In the genomic region with DNA sequence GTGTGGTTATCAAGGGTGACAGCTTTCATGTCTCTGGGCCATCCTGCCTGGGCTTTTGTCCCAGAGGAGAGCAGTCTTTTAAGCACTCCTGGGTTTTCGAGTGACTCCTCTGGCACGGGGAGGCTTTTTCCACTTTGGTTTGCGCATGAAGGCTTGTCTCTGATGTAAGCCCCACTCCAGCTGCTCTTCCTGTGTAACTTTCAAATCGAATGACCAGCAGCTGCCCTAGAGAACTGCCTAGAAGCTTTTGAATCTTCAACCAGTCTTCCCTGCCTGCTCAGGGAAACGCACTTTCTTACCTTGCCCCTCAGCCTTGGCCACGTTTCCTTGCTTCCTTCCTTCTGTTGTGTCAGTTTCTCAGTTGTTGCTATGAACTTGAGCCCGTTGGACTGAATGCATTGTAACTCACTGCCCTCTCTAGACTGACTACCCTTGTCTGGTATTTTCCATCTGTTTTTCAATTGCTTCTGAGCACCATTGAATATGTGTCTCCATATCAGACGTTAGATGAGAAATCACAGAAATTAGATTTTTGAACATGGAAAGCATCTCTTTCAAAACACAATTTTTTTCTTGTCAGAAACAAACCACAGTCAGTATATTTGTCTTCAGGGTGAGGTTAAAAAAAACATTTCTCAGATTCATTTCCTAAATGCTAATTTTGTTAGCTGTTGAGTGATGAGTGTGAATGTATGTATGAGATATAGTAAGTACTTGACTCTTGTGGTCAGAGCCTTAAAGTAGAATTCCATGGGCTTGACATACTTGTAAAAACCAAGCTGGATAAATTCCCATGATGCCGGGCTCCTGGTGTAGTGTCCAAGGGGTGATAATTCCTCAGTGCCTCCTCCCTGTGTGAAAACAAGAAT, we compare ENCODE assay signal across 1 cellular context.
A peak's percentile ranks its signal among the peaks of the same experiment; 100 is the strongest.
TF ChIP-seq lines count a peak whose summit lies in the region.

No MANE protein-coding gene starts in this region.

TF ChIP-seq in SK-N-SH, 30 proteins besides CTCF, POLR2A, EP300 and RAD21 (continued from another document):
- TF ChIP-seq, protein P1, sequence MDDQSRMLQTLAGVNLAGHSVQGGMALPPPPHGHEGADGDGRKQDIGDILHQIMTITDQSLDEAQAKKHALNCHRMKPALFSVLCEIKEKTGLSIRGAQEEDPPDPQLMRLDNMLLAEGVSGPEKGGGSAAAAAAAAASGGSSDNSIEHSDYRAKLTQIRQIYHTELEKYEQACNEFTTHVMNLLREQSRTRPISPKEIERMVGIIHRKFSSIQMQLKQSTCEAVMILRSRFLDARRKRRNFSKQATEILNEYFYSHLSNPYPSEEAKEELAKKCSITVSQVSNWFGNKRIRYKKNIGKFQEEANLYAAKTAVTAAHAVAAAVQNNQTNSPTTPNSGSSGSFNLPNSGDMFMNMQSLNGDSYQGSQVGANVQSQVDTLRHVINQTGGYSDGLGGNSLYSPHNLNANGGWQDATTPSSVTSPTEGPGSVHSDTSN (IDR thresholded peaks at IDR 0.05): no peak
- TF ChIP-seq IRF3 (IDR thresholded peaks at IDR 0.05; ENCODE audit: low read depth, low read length) (no peak), SMC3 (IDR thresholded peaks at IDR 0.05; ENCODE audit: low read depth, low read length) (no peak), TAF1 (IDR thresholded peaks at IDR 0.05; ENCODE audit: borderline replicate concordance, low read depth, low read length) (no peak), MXI1 (IDR thresholded peaks at IDR 0.05; ENCODE audit: low read depth, low read length) (no peak), ELF1 (IDR thresholded peaks at IDR 0.05) (no peak), FOSL2 (IDR thresholded peaks at IDR 0.05; ENCODE audit: borderline replicate concordance, low read depth) (peak; percentile 17; the same call in 1 of the 2 replicates), JUND (IDR thresholded peaks at IDR 0.05) (peak; percentile 13; the same call in 1 of the 2 replicates), RFX5 (IDR thresholded peaks at IDR 0.05; ENCODE audit: low read length) (no peak), MEF2A (IDR thresholded peaks at IDR 0.05; ENCODE audit: borderline replicate concordance, low read depth) (no peak), TCF12 (IDR thresholded peaks at IDR 0.05) (peak; percentile 41; the same call in 1 of the 2 replicates)
- TF ChIP-seq, protein P2, sequence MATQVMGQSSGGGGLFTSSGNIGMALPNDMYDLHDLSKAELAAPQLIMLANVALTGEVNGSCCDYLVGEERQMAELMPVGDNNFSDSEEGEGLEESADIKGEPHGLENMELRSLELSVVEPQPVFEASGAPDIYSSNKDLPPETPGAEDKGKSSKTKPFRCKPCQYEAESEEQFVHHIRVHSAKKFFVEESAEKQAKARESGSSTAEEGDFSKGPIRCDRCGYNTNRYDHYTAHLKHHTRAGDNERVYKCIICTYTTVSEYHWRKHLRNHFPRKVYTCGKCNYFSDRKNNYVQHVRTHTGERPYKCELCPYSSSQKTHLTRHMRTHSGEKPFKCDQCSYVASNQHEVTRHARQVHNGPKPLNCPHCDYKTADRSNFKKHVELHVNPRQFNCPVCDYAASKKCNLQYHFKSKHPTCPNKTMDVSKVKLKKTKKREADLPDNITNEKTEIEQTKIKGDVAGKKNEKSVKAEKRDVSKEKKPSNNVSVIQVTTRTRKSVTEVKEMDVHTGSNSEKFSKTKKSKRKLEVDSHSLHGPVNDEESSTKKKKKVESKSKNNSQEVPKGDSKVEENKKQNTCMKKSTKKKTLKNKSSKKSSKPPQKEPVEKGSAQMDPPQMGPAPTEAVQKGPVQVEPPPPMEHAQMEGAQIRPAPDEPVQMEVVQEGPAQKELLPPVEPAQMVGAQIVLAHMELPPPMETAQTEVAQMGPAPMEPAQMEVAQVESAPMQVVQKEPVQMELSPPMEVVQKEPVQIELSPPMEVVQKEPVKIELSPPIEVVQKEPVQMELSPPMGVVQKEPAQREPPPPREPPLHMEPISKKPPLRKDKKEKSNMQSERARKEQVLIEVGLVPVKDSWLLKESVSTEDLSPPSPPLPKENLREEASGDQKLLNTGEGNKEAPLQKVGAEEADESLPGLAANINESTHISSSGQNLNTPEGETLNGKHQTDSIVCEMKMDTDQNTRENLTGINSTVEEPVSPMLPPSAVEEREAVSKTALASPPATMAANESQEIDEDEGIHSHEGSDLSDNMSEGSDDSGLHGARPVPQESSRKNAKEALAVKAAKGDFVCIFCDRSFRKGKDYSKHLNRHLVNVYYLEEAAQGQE (IDR thresholded peaks at IDR 0.05; ENCODE audit: low read depth, low read length): no peak
